8 cellular contexts compared by ENCODE assay signal in genomic region chr11:65857500-65858353, GRCh38. TPM values are rescaled to one million over a fixed set of nuclear protein-coding genes. Genes with fewer than 3 reads are reported as not detected.
DNase-seq lines count a peak whose midpoint lies in the region; ATAC-seq, FAIRE-seq and TF ChIP-seq lines count a peak whose summit lies in the region.

CFL1 (minus strand) TSS chr11:65858180; CDS start chr11:65858099, 81 bp downstream.

- H3K27ac ChIP-seq in pancreas, result peak within 1 kb of the TSS; percentile 82 to 93 (median 88)
- H3K27ac ChIP-seq in thyroid gland, result peak within 1 kb of the TSS; percentile 92 to 100 (median 99)

- H3K9me3 ChIP-seq in pancreas (no peaks in the 10 kb centered on the region), thyroid gland (no peaks in the 10 kb centered on the region)

- peak within 1 kb of the TSS; percentile 97 for H3K4me3 ChIP-seq in GM06990 (replicated peaks; ENCODE audit: low read depth, low read length)
- peak within 1 kb of the TSS; percentile 95 to 100 (median 98) for H3K4me3 ChIP-seq in pancreas
- peak within 1 kb of the TSS; percentile 88 to 99 (median 98) for H3K4me3 ChIP-seq in thyroid gland (replicated peaks in 1 of 3)

- H3K4me1 Mint-ChIP-seq in activated naive CD8-positive, alpha-beta T cell treated with anti-CD3 and anti-CD28 coated beads, Interleukin-2, amount 10 ng/mL, durations not matched to agents 7 days and 5 days, result peaks cover 43% of the 10 kb centered on the region

- TF ChIP-seq POLR2A in thyroid gland (IDR thresholded peaks at IDR 0.05), result peak; percentile 77 to 98

- WGBS in pancreas, 2 donors, result 0 to 1% methylated on average over 74 to 121 of the region's 121 CpGs
- WGBS in thyroid gland, 2 donors, result 0 to 1% methylated on average over 11 to 40 of the region's 121 CpGs

- DNase-seq in GM06990 (ENCODE audit: extremely low read depth, insufficient read length) (peak; percentile 99), NCI-H1092 treated with DMSO at 0.1 percent for 48 hours (lab: John Stamatoyannopoulos, UW) (peak; percentile 99), SW 1271 (lab: John Stamatoyannopoulos, UW) (peak; percentile 88 to 94), head of caudate nucleus (peak; percentile 75 to 99 (median 98)), pancreas (peak; percentile 98 to 99 (median 98)), thyroid gland (peak; percentile 99)
- DNase-seq in activated naive CD8-positive, alpha-beta T cell treated with anti-CD3 and anti-CD28 coated beads, Interleukin-2, amount 10 ng/mL, durations not matched to agents 7 days and 5 days, result peak; percentile 97

- H3K27me3 Mint-ChIP-seq in activated naive CD8-positive, alpha-beta T cell treated with anti-CD3 and anti-CD28 coated beads, Interleukin-2, amount 10 ng/mL, durations not matched to agents 7 days and 5 days, result no peaks in the 10 kb centered on the region

- no peak for TF ChIP-seq CTCF in GM06990 (IDR thresholded peaks at IDR 0.05; ENCODE audit: insufficient read depth, low read length, poor library complexity, severe bottlenecking)
- TF ChIP-seq CTCF in pancreas (IDR thresholded peaks at IDR 0.05), result no peak
- TF ChIP-seq CTCF in thyroid gland (IDR thresholded peaks at IDR 0.05), result peak in 1 of 6 experiments; percentile 5

- POLR2A ChIA-PET in activated naive CD8-positive, alpha-beta T cell treated with anti-CD3 and anti-CD28 coated beads, Interleukin-2, amount 10 ng/mL, durations not matched to agents 7 days and 5 days (lab: Charles Lee), result interaction anchor here (0.6 to 8.3 kb wide), 23 partner anchors 9 to 410 kb away, joined by 3 to 304 read pairs (median 6); partner anchors contain the start of genes C11orf68, CCDC85B, CTSW and EFEMP2

- H3K4me1 ChIP-seq in pancreas (peaks cover 3 to 23% (median 14%) of the 10 kb centered on the region in 3 donors), thyroid gland (peaks cover 17 to 38% of the 10 kb centered on the region in 2 donors)

- H3K36me3 ChIP-seq in GM06990 (ENCODE audit: control insufficient read depth, insufficient read depth, low read length) (peaks cover 33% of the 10 kb centered on the region), pancreas (peaks cover 4 to 15% (median 8%) of the 10 kb centered on the region in 3 donors), thyroid gland (peaks cover 32 to 38% of the 10 kb centered on the region in 2 donors)

- peak within 1 kb of the TSS; percentile 93 for H3K27ac Mint-ChIP-seq in activated naive CD8-positive, alpha-beta T cell treated with anti-CD3 and anti-CD28 coated beads, Interleukin-2, amount 10 ng/mL, durations not matched to agents 7 days and 5 days

- ATAC-seq in HG02588 (IDR thresholded peaks at IDR 0.05; ENCODE audit: unreplicated experiment) (peak; percentile 47), pancreas (peak; percentile 69 to 84 (median 76))
- ATAC-seq in activated naive CD8-positive, alpha-beta T cell treated with anti-CD3 and anti-CD28 coated beads, Interleukin-2, amount 10 ng/mL, durations not matched to agents 7 days and 5 days (ENCODE audit: low read depth), result peak; percentile 60

- H3K4me3 Mint-ChIP-seq in activated naive CD8-positive, alpha-beta T cell treated with anti-CD3 and anti-CD28 coated beads, Interleukin-2, amount 10 ng/mL, durations not matched to agents 7 days and 5 days, result peak within 1 kb of the TSS; percentile 91

- H3K9me3 Mint-ChIP-seq in activated naive CD8-positive, alpha-beta T cell treated with anti-CD3 and anti-CD28 coated beads, Interleukin-2, amount 10 ng/mL, durations not matched to agents 7 days and 5 days, result no peaks in the 10 kb centered on the region

- H3K27me3 ChIP-seq in GM06990 (replicated peaks; ENCODE audit: control insufficient read depth, insufficient read depth, low read length) (no peaks in the 10 kb centered on the region), pancreas (no peaks in the 10 kb centered on the region), thyroid gland (no peaks in the 10 kb centered on the region)

- intact Hi-C loops in head of caudate nucleus (cut with DNase I) (loop anchor here (5.0 kb wide), 1 partner anchor 35 kb away; the partner anchor contains the start of gene CCDC85B), pancreas (cut with DNase I) (no loop called here), thyroid gland (cut with DNase I) (no loop called here)

- H3K36me3 Mint-ChIP-seq in activated naive CD8-positive, alpha-beta T cell treated with anti-CD3 and anti-CD28 coated beads, Interleukin-2, amount 10 ng/mL, durations not matched to agents 7 days and 5 days, result peaks cover 41% of the 10 kb centered on the region

- no peak for FAIRE-seq in pancreas (lab: Jason Lieb, UNC)

RNA-seq across cellular contexts. Expression of gene CFL1, which starts in this region (rescaled TPM):
- total RNA-seq in activated naive CD8-positive, alpha-beta T cell treated with anti-CD3 and anti-CD28 coated beads, Interleukin-2, amount 10 ng/mL, durations not matched to agents 7 days and 5 days, result 1,000 to 10,000 TPM; 1,357 to 1,424 TPM
- total RNA-seq in pancreas, result 100 to 1,000 TPM in 4 of 6 donors, 10 to 100 TPM in 2; 87.8 to 311 (median 148) TPM
- polyA plus RNA-seq in pancreas, result 100 to 1,000 TPM; 164 to 231 TPM
- 100 to 1,000 TPM; 330 to 581 (median 494) TPM for total RNA-seq in thyroid gland

Comparison
In these comparisons a context has a peak if more than half of its experiments do, and no peak if none do; other contexts are left out.
1. Peak in every context shown above with its lines: DNase-seq, ATAC-seq, H3K4me3 ChIP-seq and H3K27ac ChIP-seq.